12 cellular contexts compared by ENCODE assay signal in the genomic region with DNA sequence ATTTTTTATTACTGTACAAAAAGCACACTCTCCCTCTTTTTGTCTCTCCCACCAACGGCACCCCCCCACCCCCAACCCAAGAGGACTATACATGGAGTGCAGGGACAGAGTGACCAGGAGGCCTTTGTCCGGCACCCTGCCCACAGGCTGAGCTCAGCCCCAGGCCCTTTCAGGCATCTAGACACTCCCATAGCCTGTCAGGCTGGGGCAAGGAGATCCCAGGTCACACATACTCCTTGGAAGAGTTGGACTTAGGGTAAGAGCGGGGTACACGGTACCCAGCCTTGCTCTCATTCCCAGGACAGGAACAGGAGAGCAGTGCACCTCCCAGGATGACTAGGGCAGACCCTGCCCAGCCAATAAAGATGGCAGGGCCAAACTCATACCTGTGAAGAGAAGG. TPM values are rescaled to one million over a fixed set of nuclear protein-coding genes. Genes with fewer than 3 reads are reported as not detected.
A peak's percentile ranks its signal among the peaks of the same experiment; 100 is the strongest.
DNase-seq lines count a peak whose midpoint lies in the region; ATAC-seq and TF ChIP-seq lines count a peak whose summit lies in the region.
"Had no signal": no experiment of that assay in that cellular context is flagged by ENCODE, and none has a peak within 500 bp of the region (broad histone marks: within the 10 kb centered on the region; RNA-seq: fewer than 3 reads in every experiment).

No MANE protein-coding gene starts in this region.

- peaks cover 9% of the 10 kb centered on the region for H3K36me3 Mint-ChIP-seq in memory B cell

- DNase-seq in stimulated activated naive CD8-positive, alpha-beta T cell treated with anti-CD3 and anti-CD28 coated beads, Interleukin-15, amount 100 ng/mL, for 72 hours = no peak
- DNase-seq in stimulated activated naive CD8-positive, alpha-beta T cell treated with anti-CD3 and anti-CD28 coated beads, Interleukin-15, Interleukin-2, amounts not matched to agents 100 U/mL and 50 U/mL, for 24 hours = no peak
- DNase-seq in breast epithelium (ENCODE audit: low spot score in 2 of 2) = no peak
- DNase-seq in memory B cell (ENCODE audit: low spot score in 2 of 2) = no peak
- DNase-seq in GF-D8 (lab: John Stamatoyannopoulos, UW) = no peak
- DNase-seq in SHP77 (lab: John Stamatoyannopoulos, UW) = no peak
- DNase-seq in CD1c-positive myeloid dendritic cell (ENCODE audit: extremely low spot score) = no peak
- DNase-seq: activated effector memory CD4-positive, alpha-beta T cell treated with Interleukin-2 at 50 U/mL for 16 hours; NK-92 treated with Interleukin-12 subunit alpha and Interleukin-12 subunit beta, amount 100 ng/mL, for 24 hours; nucleus accumbens; tibial artery had no signal

- H3K27ac Mint-ChIP-seq in stimulated activated naive CD8-positive, alpha-beta T cell treated with anti-CD3 and anti-CD28 coated beads, Interleukin-15, amount 100 ng/mL, for 72 hours = peak overlapping the region; percentile 64 to 78
- no peak overlapping the region for H3K27ac Mint-ChIP-seq in memory B cell

- H3K27me3 ChIP-seq in breast epithelium = peaks cover 5 to 12% of the 10 kb centered on the region in 2 donors

- H3K9me3 ChIP-seq in breast epithelium = no peaks in the 10 kb centered on the region
- H3K9me3 ChIP-seq: tibial artery had no signal

- no peak for TF ChIP-seq POLR2A in breast epithelium (IDR thresholded peaks at IDR 0.05)

- H3K27ac ChIP-seq in breast epithelium = peak overlapping the region; percentile 93 to 96
- H3K27ac ChIP-seq: tibial artery had no signal

- intact Hi-C loops in breast epithelium (cut with DNase I; ENCODE audit: low total_unique reads) = no loop called here

- peak overlapping the region; percentile 76 to 80 for H3K4me3 Mint-ChIP-seq in stimulated activated naive CD8-positive, alpha-beta T cell treated with anti-CD3 and anti-CD28 coated beads, Interleukin-15, amount 100 ng/mL, for 72 hours
- peak overlapping the region; percentile 43 for H3K4me3 Mint-ChIP-seq in memory B cell

- H3K4me3 ChIP-seq in breast epithelium = peak overlapping the region in 2 of 3 donors; percentile 69 to 80

- H3K27me3 Mint-ChIP-seq in stimulated activated naive CD8-positive, alpha-beta T cell treated with anti-CD3 and anti-CD28 coated beads, Interleukin-15, amount 100 ng/mL, for 72 hours = peaks cover 28% of the 10 kb centered on the region
- H3K27me3 Mint-ChIP-seq in memory B cell = peaks cover 10% of the 10 kb centered on the region

- H3K4me1 Mint-ChIP-seq in stimulated activated naive CD8-positive, alpha-beta T cell treated with anti-CD3 and anti-CD28 coated beads, Interleukin-15, amount 100 ng/mL, for 72 hours = peaks cover 54% of the 10 kb centered on the region
- H3K4me1 Mint-ChIP-seq in memory B cell = peaks cover 14% of the 10 kb centered on the region

- TF ChIP-seq CTCF in breast epithelium (IDR thresholded peaks at IDR 0.05) = no peak

- peaks cover 0 to 6% of the 10 kb centered on the region in 2 donors for H3K4me1 ChIP-seq in breast epithelium

- no peak for ATAC-seq in stimulated activated naive CD8-positive, alpha-beta T cell treated with anti-CD3 and anti-CD28 coated beads, Interleukin-15, amount 100 ng/mL, for 72 hours
- no peak for ATAC-seq in stimulated activated naive CD8-positive, alpha-beta T cell treated with anti-CD3 and anti-CD28 coated beads, Interleukin-15, Interleukin-2, amounts not matched to agents 100 U/mL and 50 U/mL, for 24 hours
- ATAC-seq in memory B cell (ENCODE audit: low read depth) (no peak), GM18498 (IDR thresholded peaks at IDR 0.05; ENCODE audit: unreplicated experiment) (no peak)

- no peaks in the 10 kb centered on the region for H3K36me3 ChIP-seq in breast epithelium

- no peaks in the 10 kb centered on the region for H3K9me3 Mint-ChIP-seq in stimulated activated naive CD8-positive, alpha-beta T cell treated with anti-CD3 and anti-CD28 coated beads, Interleukin-15, amount 100 ng/mL, for 72 hours
- H3K9me3 Mint-ChIP-seq in memory B cell = no peaks in the 10 kb centered on the region

RNA-seq across cellular contexts. Expression of a gene that starts 2.1 kb away (rescaled TPM):
- 10 to 100 TPM in 2 of 3 donors, 1 to 10 TPM in 1; 5.4 to 95.9 (median 60.0) TPM for total RNA-seq in breast epithelium

RNA-seq across cellular contexts. Expression of a gene that starts 8.1 kb away (rescaled TPM):
- total RNA-seq in breast epithelium = 10 to 100 TPM; 26.9 to 36.7 (median 30.6) TPM

RNA-seq across cellular contexts. Expression of a gene that starts 8.6 kb away (rescaled TPM):
- 10 to 100 TPM; 35.7 to 67.5 (median 60.5) TPM for total RNA-seq in breast epithelium

RNA-seq across cellular contexts. Expression of a gene that starts 17.9 kb away (rescaled TPM):
- total RNA-seq in breast epithelium = 100 to 1,000 TPM; 620 to 765 (median 631) TPM

RNA-seq across cellular contexts. Expression of a gene that starts 20.9 kb away (rescaled TPM):
- total RNA-seq in breast epithelium = 10 to 100 TPM; 22.1 to 40.4 (median 37.7) TPM
